ENCODE assay signal across 1 cellular context in genomic region chr11:122709042-122709760, GRCh38.
TF ChIP-seq lines count a peak whose summit lies in the region.

No MANE protein-coding gene starts in this region.

TF ChIP-seq in SK-N-SH, 30 proteins besides CTCF, POLR2A, EP300 and RAD21 (continued from another document):
- TF ChIP-seq PBX3 (IDR thresholded peaks at IDR 0.05) (peak; percentile 17; the same call in 1 of the 2 replicates), CHD2 (IDR thresholded peaks at IDR 0.05; ENCODE audit: low read length, partially characterized antibody) (no peak), NFIC (IDR thresholded peaks at IDR 0.05; ENCODE audit: borderline replicate concordance) (0 out of 2 replicates have a peak, but pooled peaks have one; percentile 19), IRF3 (IDR thresholded peaks at IDR 0.05; ENCODE audit: low read depth, low read length) (no peak), RXRA (IDR thresholded peaks at IDR 0.05; ENCODE audit: borderline replicate concordance, low read depth) (no peak), ZBTB33 (IDR thresholded peaks at IDR 0.05; ENCODE audit: borderline replicate concordance, low read depth) (no peak), TEAD4 (IDR thresholded peaks at IDR 0.05; ENCODE audit: borderline replicate concordance, insufficient read depth) (no peak), FOXJ3 (CRISPR knock-in tag; IDR thresholded peaks at IDR 0.05) (no peak), FOSL2 (IDR thresholded peaks at IDR 0.05; ENCODE audit: borderline replicate concordance, low read depth) (peak; percentile 43; the same call in 1 of the 2 replicates), POLR2AphosphoS5 (IDR thresholded peaks at IDR 0.05; ENCODE audit: low read depth, low read length) (no peak), ELF1 (IDR thresholded peaks at IDR 0.05) (no peak)
TF ChIP-seq in SK-N-SH: peak in this region for 4.
